ENCODE assay signal across 17 cellular contexts in genomic region chr12:78580296-78580695, GRCh38.
DNase-seq lines count a peak whose midpoint lies in the region; ATAC-seq and TF ChIP-seq lines count a peak whose summit lies in the region.
"Had no signal": no experiment of that assay in that cellular context is flagged by ENCODE, and none has a peak within 500 bp of the region (broad histone marks: within the 10 kb centered on the region; RNA-seq: fewer than 3 reads in every experiment).

No MANE protein-coding gene starts in this region.

- CTCF ChIA-PET in MCF 10A (lab: Yijun Ruan, JAX): no interaction called here
- CTCF ChIA-PET in mammary epithelial cell (lab: Charles Lee; ENCODE audit: low non-redundant PET): no interaction called here

- no peaks in the 10 kb centered on the region for H3K27me3 ChIP-seq in mammary epithelial cell (ENCODE audit: insufficient read depth, low read length)

- H3K27me3 Mint-ChIP-seq in MCF 10A (ENCODE audit: insufficient read depth, unreplicated experiment): no peaks in the 10 kb centered on the region
- H3K27me3 Mint-ChIP-seq: B cell; CD4-positive, alpha-beta T cell; IgD-negative memory B cell had no signal

- peaks cover 13% of the 10 kb centered on the region for H3K36me3 Mint-ChIP-seq in MCF 10A (ENCODE audit: insufficient read depth, unreplicated experiment)
- H3K36me3 Mint-ChIP-seq: IgD-negative memory B cell had no signal

- POLR2A ChIA-PET in MCF 10A (lab: Yijun Ruan, JAX): no interaction called here

- no peak overlapping the region for H3K9ac ChIP-seq in mammary epithelial cell (ENCODE audit: insufficient read depth, low read length)
- no peak overlapping the region for H3K9ac ChIP-seq in SK-N-MC (ENCODE audit: insufficient read length)
- H3K9ac ChIP-seq: GM23248 had no signal

- no peak overlapping the region for H2AFZ ChIP-seq in mammary epithelial cell (ENCODE audit: low read depth, low read length)
- H2AFZ ChIP-seq: GM23248 had no signal

- no peaks in the 10 kb centered on the region for H4K20me1 ChIP-seq in mammary epithelial cell (ENCODE audit: insufficient read depth, low read length)

- H3K4me3 ChIP-seq in mammary epithelial cell (replicated peaks in 1 of 3; ENCODE audit: insufficient read depth in 1 of 3, low read depth in 2 of 3, low read length in 3 of 3) (no peak overlapping the region), SK-N-MC (no peak overlapping the region)
- H3K4me3 ChIP-seq: GM23248 had no signal

- no peaks in the 10 kb centered on the region for H3K4me1 Mint-ChIP-seq in MCF 10A (ENCODE audit: insufficient read depth, unreplicated experiment)
- H3K4me1 Mint-ChIP-seq: B cell, IgD-negative memory B cell had no signal

- H3K79me2 ChIP-seq in mammary epithelial cell (ENCODE audit: insufficient read depth, low read length): no peaks in the 10 kb centered on the region

- H3K27ac Mint-ChIP-seq in MCF 10A (ENCODE audit: low read depth, unreplicated experiment): no peak overlapping the region
- H3K27ac Mint-ChIP-seq: B cell; CD4-positive, alpha-beta T cell; IgD-negative memory B cell had no signal

- H3K27ac ChIP-seq in mammary epithelial cell (ENCODE audit: insufficient read depth, low read depth, low read length) (no peak overlapping the region), SK-N-MC (no peak overlapping the region)
- H3K27ac ChIP-seq: 22Rv1, GM23248 had no signal

- H3K36me3 ChIP-seq in mammary epithelial cell (ENCODE audit: insufficient read depth, low read length) (no peaks in the 10 kb centered on the region), SK-N-MC (ENCODE audit: insufficient read depth, low read length) (no peaks in the 10 kb centered on the region)

- H3K9me3 ChIP-seq in mammary epithelial cell (replicated peaks; ENCODE audit: insufficient read depth, low read length): no peaks in the 10 kb centered on the region
- H3K9me3 ChIP-seq in SK-N-MC (ENCODE audit: low read depth, low read length): no peaks in the 10 kb centered on the region

- no TSS peak for BruUV-seq in MCF 10A (replicated peaks; lab: Mats Ljungman, UMichigan)
- no TSS peak for BruUV-seq in mammary epithelial cell (replicated peaks; lab: Mats Ljungman, UMichigan)

- 100% methylated on average over 1 of the region's 1 CpG for WGBS in mammary epithelial cell (ENCODE audit: low coverage, missing lambda C conversion rate)

- H3K9me3 Mint-ChIP-seq in MCF 10A (ENCODE audit: unreplicated experiment): peaks cover 6% of the 10 kb centered on the region

- in situ Hi-C loops in mammary epithelial cell (cut with MboI; ENCODE audit: low sequenced_read_pairs in 2 of 2): no loop called here

- dilution Hi-C loops in mammary epithelial cell (cut with HindIII; ENCODE audit: low sequenced_read_pairs): no loop called here

- TF ChIP-seq CTCF in MCF 10A (IDR thresholded peaks at IDR 0.05; ENCODE audit: unreplicated experiment) (no peak), mammary epithelial cell (conservative IDR thresholded peaks at IDR 0.05 in 1 of 2, IDR thresholded peaks at IDR 0.05 in 1 of 2; ENCODE audit: extremely low read depth in 1 of 2, insufficient read depth in 1 of 2, low read depth in 1 of 2, low read length in 2 of 2) (no peak)

- H3K4me3 Mint-ChIP-seq in MCF 10A (ENCODE audit: unreplicated experiment): no peak overlapping the region
- H3K4me3 Mint-ChIP-seq: B cell; CD4-positive, alpha-beta T cell; IgD-negative memory B cell had no signal

- no peaks in the 10 kb centered on the region for H3K4me1 ChIP-seq in mammary epithelial cell (ENCODE audit: insufficient read depth, low read length)

- intact Hi-C loops in MCF 10A (cut with micrococcal nuclease) (no loop called here), mammary epithelial cell (cut with micrococcal nuclease) (loop anchor here (5.0 to 10.0 kb wide), 2 partner anchors 355 to 433 kb away; no protein-coding TSS in a partner anchor)

- DNase-seq in MCF 10A (ENCODE audit: unreplicated experiment) (peak; percentile 11), mammary epithelial cell (no peak), SK-N-MC (ENCODE audit: low read depth, low spot score) (peak; percentile 14), left kidney (ENCODE audit: low read depth, low spot score) (peak; percentile 61), GM19240 (ENCODE audit: insufficient read length, low spot score) (no peak)
- DNase-seq in stimulated activated CD4-positive, alpha-beta T cell treated with anti-CD3 and anti-CD28 coated beads, Interleukin-12 subunit alpha, Interleukin-12 subunit beta, amount 100 ng/mL, for 4 hours: no peak
- DNase-seq: ACHN; C1 segment of cervical spinal cord; Calu3; CD4-positive, alpha-beta T cell; DMS 273 treated with DMSO at 0.1 percent for 48 hours; GM23248 had no signal

- H3K4me2 ChIP-seq in mammary epithelial cell (ENCODE audit: insufficient read depth, low read depth, low read length): no peak overlapping the region

- no peak for ATAC-seq in HG03457 (IDR thresholded peaks at IDR 0.05; ENCODE audit: unreplicated experiment)
- ATAC-seq: HCT116 had no signal

Comparison
In these comparisons a context has a peak if more than half of its experiments do, and no peak if none do; other contexts are left out.
1. DNase-seq: peak in MCF 10A (single experiment), SK-N-MC (single experiment) and left kidney (single experiment); none in mammary epithelial cell (single experiment), GM19240 (single experiment) and stimulated activated CD4-positive, alpha-beta T cell treated with anti-CD3 and anti-CD28 coated beads, Interleukin-12 subunit alpha, Interleukin-12 subunit beta, amount 100 ng/mL, for 4 hours (single experiment).